ENCODE assay signal across 9 cellular contexts in genomic region chr13:51125495-51126226, GRCh38. TPM values are rescaled to one million over a fixed set of nuclear protein-coding genes. Genes with fewer than 3 reads are reported as not detected.
A peak's percentile ranks its signal among the peaks of the same experiment; 100 is the strongest.
DNase-seq lines count a peak whose midpoint lies in the region; ATAC-seq and TF ChIP-seq lines count a peak whose summit lies in the region.
"Had no signal": no experiment of that assay in that cellular context is flagged by ENCODE, and none has a peak within 500 bp of the region (broad histone marks: within the 10 kb centered on the region; RNA-seq: fewer than 3 reads in every experiment).

No MANE protein-coding gene starts in this region.

- no peak overlapping the region for H3K4me3 ChIP-seq in gastroesophageal sphincter

- no peak for TF ChIP-seq EP300 in gastroesophageal sphincter (IDR thresholded peaks at IDR 0.05)

- peaks cover 9% of the 10 kb centered on the region for H3K27me3 ChIP-seq in gastroesophageal sphincter

- no peaks in the 10 kb centered on the region for H3K9me3 ChIP-seq in gastroesophageal sphincter

- no peaks in the 10 kb centered on the region for H3K36me3 ChIP-seq in gastroesophageal sphincter

- TF ChIP-seq CTCF in gastroesophageal sphincter (IDR thresholded peaks at IDR 0.05): peak; percentile 34 to 69 (median 54)

- DNase-seq in DMS114 treated with DMSO at 0.1 percent for 48 hours (lab: John Stamatoyannopoulos, UW; ENCODE audit: unreplicated experiment) (peak; percentile 13), NCI-H748 (lab: John Stamatoyannopoulos, UW; ENCODE audit: unreplicated experiment) (peak; percentile 86), activated T-cell treated with anti-CD3 and anti-CD28 coated beads for 48 hours (ENCODE audit: low read depth) (peak; percentile 38), pons (ENCODE audit: low spot score) (peak; percentile 73)

- H3K4me1 ChIP-seq in gastroesophageal sphincter: no peaks in the 10 kb centered on the region

- H3K27ac ChIP-seq in gastroesophageal sphincter: no peak overlapping the region

- WGBS in gastroesophageal sphincter (ENCODE audit: low coverage in 1 of 2), 2 donors: 26 to 29% methylated on average over 5 to 7 of the region's 7 CpGs

- ATAC-seq in GM19455 (IDR thresholded peaks at IDR 0.05; ENCODE audit: unreplicated experiment) (peak; percentile 89), HG03565 (IDR thresholded peaks at IDR 0.05; ENCODE audit: unreplicated experiment) (peak; percentile 74), gastroesophageal sphincter (no peak), GM19035 (IDR thresholded peaks at IDR 0.05; ENCODE audit: unreplicated experiment) (no peak)

- no peak for TF ChIP-seq POLR2A in gastroesophageal sphincter (IDR thresholded peaks at IDR 0.05)

RNA-seq across cellular contexts. Expression of gene C13orf42, which starts 14.6 kb away (rescaled TPM):
- under 1 TPM in 1 of 4 donors, not detected in 3; 0.46 TPM for total RNA-seq in gastroesophageal sphincter
- total RNA-seq: subcutaneous adipose tissue had no signal

Comparison
In these comparisons a context has a peak if more than half of its experiments do, and no peak if none do; other contexts are left out.
1. DNase-seq: peak in every context shown above with its lines; median percentile 86 in NCI-H748; 73 in pons; 38 in activated T-cell treated with anti-CD3 and anti-CD28 coated beads for 48 hours; 13 in DMS114 treated with DMSO at 0.1 percent for 48 hours.
2. ATAC-seq: peak in GM19455 (single experiment) and HG03565 (single experiment); none in gastroesophageal sphincter (single experiment) and GM19035 (single experiment).